ENCODE assay signal across 28 cellular contexts in the genomic region with DNA sequence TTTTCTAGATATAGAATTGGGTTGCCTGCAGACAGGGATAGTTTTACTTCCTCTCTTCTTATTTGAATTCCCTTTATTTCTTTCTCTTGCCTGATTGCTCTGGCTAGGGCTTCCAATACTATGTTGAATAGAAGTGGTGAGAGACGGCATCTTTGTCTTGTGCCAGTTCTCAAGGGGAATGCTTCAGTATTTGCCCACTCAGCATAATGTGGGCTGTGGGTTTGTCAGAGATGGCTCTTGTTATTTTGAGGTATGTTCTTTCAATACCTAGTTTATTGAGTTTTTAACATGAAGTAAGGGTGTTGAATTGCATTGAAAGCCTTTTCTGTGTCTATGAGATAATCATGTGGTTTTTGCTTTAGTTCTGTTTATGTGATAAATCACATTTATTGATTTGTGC.
"Had no signal": no experiment of that assay in that cellular context is flagged by ENCODE, and none has a peak within 500 bp of the region (broad histone marks: within the 10 kb centered on the region; RNA-seq: fewer than 3 reads in every experiment).

No MANE protein-coding gene starts in this region.

- H3K4me3 ChIP-seq: esophagus squamous epithelium, gastrocnemius medialis, heart right ventricle, left lung, lower lobe of right lung, mucosa of descending colon had no signal

- H3K36me3 ChIP-seq: esophagus squamous epithelium, gastrocnemius medialis, heart right ventricle, left lung, lower lobe of right lung had no signal

- H3K36me3 Mint-ChIP-seq: naive B cell had no signal

- FAIRE-seq: endometrium, islet of Langerhans, keratinocyte had no signal

- H3K27me3 ChIP-seq: esophagus squamous epithelium, gastrocnemius medialis, heart right ventricle, left lung had no signal

- H3K27ac Mint-ChIP-seq: dendritic cell treated with granulocyte-macrophage colony-stimulating factor and Interleukin-4, amounts not matched to agents 40 ng/mL and 50 ng/mL, for 4 days; effector memory CD8-positive, alpha-beta T cell; endodermal cell; mesothelial cell of epicardium; naive B cell; naive thymus-derived CD8-positive, alpha-beta T cell had no signal

- DNase-seq: cortex of kidney; effector CD8-positive, alpha-beta T cell; effector memory CD8-positive, alpha-beta T cell; endodermal cell; erythroblast; esophagus squamous epithelium; foreskin fibroblast; foreskin melanocyte; gastrocnemius medialis; glutamatergic neuron; head of caudate nucleus; heart right ventricle; hippocampal formation; left cardiac atrium; left lung; left ventricle myocardium superior; lower lobe of right lung; mesenchymal stem cell; mucosa of descending colon; naive B cell; naive thymus-derived CD8-positive, alpha-beta T cell had no signal

- H3K9me3 ChIP-seq: esophagus squamous epithelium, gastrocnemius medialis, mucosa of descending colon had no signal

- H3K27ac ChIP-seq: epithelial cell of prostate, esophagus squamous epithelium, gastrocnemius medialis, heart right ventricle, left lung, lower lobe of right lung had no signal

- ATAC-seq: effector memory CD8-positive, alpha-beta T cell; esophagus mucosa; gastrocnemius medialis; heart right ventricle; left cardiac atrium; left lung; left ventricle myocardium superior; lower lobe of right lung; mucosa of descending colon; naive thymus-derived CD8-positive, alpha-beta T cell had no signal

- H3K4me1 ChIP-seq: esophagus squamous epithelium, gastrocnemius medialis, heart right ventricle, left lung, lower lobe of right lung had no signal
